ENCODE assay signal across 1 cellular context in the genomic region with DNA sequence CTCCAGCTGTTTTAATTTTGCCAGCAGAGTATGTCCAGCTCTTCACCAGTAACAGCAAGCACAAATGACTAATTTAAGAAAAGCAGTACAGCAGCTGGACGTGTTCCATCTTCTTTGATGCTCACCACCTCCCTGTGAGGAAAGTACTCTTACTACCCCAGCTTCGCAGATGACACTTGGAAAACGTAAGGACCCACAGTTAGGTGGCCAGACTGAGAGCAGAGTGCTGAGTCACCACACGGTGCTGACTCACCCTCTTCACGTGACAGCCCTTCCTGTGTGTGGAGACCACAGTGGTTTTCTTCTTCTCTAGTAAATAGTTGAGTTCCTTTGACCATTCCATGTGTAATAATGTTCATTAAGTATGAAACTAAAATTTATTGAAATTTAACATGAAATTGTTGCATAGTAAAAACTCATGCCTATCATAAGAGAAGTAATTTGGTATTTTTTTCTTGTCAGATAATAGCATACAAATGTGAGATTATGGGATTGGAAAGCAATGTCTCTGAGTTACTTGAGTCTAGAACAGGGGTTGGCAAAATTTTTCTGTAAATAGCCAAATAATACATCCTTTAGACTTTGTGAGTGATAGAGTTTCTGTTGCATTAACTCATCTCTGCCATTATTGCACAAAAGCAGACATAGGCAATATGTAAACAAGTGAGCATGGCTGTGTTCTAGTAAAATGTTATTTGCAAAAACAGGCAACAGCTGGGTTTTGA.
TF ChIP-seq lines count a peak whose summit lies in the region.

No MANE protein-coding gene starts in this region.

TF ChIP-seq in HepG2, 621 proteins besides CTCF, POLR2A, EP300 and RAD21 (continued from another document and continues in another):
- TF ChIP-seq, protein P1, sequence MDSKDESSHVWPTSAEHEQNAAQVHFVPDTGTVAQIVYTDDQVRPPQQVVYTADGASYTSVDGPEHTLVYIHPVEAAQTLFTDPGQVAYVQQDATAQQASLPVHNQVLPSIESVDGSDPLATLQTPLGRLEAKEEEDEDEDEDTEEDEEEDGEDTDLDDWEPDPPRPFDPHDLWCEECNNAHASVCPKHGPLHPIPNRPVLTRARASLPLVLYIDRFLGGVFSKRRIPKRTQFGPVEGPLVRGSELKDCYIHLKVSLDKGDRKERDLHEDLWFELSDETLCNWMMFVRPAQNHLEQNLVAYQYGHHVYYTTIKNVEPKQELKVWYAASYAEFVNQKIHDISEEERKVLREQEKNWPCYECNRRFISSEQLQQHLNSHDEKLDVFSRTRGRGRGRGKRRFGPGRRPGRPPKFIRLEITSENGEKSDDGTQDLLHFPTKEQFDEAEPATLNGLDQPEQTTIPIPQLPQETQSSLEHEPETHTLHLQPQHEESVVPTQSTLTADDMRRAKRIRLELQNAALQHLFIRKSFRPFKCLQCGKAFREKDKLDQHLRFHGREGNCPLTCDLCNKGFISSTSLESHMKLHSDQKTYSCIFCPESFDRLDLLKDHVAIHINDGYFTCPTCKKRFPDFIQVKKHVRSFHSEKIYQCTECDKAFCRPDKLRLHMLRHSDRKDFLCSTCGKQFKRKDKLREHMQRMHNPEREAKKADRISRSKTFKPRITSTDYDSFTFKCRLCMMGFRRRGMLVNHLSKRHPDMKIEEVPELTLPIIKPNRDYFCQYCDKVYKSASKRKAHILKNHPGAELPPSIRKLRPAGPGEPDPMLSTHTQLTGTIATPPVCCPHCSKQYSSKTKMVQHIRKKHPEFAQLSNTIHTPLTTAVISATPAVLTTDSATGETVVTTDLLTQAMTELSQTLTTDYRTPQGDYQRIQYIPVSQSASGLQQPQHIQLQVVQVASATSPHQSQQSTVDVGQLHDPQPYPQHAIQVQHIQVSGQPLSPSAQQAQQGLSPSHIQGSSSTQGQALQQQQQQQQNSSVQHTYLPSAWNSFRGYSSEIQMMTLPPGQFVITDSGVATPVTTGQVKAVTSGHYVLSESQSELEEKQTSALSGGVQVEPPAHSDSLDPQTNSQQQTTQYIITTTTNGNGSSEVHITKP (CRISPR knock-in tag; IDR thresholded peaks at IDR 0.05; ENCODE audit: low read depth), result peak; percentile 72; the same call in 1 of the 2 replicates
- TF ChIP-seq, protein P2, sequence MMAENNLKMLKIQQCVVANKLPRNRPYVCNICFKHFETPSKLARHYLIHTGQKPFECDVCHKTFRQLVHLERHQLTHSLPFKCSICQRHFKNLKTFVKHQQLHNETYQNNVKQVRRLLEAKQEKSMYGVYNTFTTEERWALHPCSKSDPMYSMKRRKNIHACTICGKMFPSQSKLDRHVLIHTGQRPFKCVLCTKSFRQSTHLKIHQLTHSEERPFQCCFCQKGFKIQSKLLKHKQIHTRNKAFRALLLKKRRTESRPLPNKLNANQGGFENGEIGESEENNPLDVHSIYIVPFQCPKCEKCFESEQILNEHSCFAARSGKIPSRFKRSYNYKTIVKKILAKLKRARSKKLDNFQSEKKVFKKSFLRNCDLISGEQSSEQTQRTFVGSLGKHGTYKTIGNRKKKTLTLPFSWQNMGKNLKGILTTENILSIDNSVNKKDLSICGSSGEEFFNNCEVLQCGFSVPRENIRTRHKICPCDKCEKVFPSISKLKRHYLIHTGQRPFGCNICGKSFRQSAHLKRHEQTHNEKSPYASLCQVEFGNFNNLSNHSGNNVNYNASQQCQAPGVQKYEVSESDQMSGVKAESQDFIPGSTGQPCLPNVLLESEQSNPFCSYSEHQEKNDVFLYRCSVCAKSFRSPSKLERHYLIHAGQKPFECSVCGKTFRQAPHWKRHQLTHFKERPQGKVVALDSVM (CRISPR knock-in tag; IDR thresholded peaks at IDR 0.05), result no peak
- no peak for TF ChIP-seq ZNF572 (CRISPR knock-in tag; IDR thresholded peaks at IDR 0.05)
- TF ChIP-seq, protein P3, sequence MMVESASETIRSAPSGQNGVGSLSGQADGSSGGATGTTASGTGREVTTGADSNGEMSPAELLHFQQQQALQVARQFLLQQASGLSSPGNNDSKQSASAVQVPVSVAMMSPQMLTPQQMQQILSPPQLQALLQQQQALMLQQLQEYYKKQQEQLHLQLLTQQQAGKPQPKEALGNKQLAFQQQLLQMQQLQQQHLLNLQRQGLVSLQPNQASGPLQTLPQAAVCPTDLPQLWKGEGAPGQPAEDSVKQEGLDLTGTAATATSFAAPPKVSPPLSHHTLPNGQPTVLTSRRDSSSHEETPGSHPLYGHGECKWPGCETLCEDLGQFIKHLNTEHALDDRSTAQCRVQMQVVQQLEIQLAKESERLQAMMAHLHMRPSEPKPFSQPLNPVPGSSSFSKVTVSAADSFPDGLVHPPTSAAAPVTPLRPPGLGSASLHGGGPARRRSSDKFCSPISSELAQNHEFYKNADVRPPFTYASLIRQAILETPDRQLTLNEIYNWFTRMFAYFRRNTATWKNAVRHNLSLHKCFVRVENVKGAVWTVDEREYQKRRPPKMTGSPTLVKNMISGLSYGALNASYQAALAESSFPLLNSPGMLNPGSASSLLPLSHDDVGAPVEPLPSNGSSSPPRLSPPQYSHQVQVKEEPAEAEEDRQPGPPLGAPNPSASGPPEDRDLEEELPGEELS (CRISPR knock-in tag; IDR thresholded peaks at IDR 0.05), result peak; percentile 61
- TF ChIP-seq, protein P4, sequence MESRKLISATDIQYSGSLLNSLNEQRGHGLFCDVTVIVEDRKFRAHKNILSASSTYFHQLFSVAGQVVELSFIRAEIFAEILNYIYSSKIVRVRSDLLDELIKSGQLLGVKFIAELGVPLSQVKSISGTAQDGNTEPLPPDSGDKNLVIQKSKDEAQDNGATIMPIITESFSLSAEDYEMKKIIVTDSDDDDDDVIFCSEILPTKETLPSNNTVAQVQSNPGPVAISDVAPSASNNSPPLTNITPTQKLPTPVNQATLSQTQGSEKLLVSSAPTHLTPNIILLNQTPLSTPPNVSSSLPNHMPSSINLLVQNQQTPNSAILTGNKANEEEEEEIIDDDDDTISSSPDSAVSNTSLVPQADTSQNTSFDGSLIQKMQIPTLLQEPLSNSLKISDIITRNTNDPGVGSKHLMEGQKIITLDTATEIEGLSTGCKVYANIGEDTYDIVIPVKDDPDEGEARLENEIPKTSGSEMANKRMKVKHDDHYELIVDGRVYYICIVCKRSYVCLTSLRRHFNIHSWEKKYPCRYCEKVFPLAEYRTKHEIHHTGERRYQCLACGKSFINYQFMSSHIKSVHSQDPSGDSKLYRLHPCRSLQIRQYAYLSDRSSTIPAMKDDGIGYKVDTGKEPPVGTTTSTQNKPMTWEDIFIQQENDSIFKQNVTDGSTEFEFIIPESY (CRISPR knock-in tag; IDR thresholded peaks at IDR 0.05), result peak; percentile 55; the same call in 1 of the 2 replicates
- TF ChIP-seq, protein P5, sequence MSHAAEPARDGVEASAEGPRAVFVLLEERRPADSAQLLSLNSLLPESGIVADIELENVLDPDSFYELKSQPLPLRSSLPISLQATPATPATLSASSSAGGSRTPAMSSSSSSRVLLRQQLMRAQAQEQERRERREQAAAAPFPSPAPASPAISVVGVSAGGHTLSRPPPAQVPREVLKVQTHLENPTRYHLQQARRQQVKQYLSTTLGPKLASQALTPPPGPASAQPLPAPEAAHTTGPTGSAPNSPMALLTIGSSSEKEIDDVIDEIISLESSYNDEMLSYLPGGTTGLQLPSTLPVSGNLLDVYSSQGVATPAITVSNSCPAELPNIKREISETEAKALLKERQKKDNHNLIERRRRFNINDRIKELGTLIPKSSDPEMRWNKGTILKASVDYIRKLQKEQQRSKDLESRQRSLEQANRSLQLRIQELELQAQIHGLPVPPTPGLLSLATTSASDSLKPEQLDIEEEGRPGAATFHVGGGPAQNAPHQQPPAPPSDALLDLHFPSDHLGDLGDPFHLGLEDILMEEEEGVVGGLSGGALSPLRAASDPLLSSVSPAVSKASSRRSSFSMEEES (CRISPR knock-in tag; IDR thresholded peaks at IDR 0.05), result peak; percentile 99
- TF ChIP-seq, protein P6, sequence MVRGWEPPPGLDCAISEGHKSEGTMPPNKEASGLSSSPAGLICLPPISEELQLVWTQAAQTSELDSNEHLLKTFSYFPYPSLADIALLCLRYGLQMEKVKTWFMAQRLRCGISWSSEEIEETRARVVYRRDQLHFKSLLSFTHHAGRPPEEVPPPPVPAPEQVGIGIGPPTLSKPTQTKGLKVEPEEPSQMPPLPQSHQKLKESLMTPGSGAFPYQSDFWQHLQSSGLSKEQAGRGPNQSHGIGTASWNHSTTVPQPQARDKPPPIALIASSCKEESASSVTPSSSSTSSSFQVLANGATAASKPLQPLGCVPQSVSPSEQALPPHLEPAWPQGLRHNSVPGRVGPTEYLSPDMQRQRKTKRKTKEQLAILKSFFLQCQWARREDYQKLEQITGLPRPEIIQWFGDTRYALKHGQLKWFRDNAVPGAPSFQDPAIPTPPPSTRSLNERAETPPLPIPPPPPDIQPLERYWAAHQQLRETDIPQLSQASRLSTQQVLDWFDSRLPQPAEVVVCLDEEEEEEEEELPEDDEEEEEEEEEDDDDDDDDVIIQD (CRISPR knock-in tag; IDR thresholded peaks at IDR 0.05; ENCODE audit: low read depth), result peak; percentile 97
- TF ChIP-seq, protein P7, sequence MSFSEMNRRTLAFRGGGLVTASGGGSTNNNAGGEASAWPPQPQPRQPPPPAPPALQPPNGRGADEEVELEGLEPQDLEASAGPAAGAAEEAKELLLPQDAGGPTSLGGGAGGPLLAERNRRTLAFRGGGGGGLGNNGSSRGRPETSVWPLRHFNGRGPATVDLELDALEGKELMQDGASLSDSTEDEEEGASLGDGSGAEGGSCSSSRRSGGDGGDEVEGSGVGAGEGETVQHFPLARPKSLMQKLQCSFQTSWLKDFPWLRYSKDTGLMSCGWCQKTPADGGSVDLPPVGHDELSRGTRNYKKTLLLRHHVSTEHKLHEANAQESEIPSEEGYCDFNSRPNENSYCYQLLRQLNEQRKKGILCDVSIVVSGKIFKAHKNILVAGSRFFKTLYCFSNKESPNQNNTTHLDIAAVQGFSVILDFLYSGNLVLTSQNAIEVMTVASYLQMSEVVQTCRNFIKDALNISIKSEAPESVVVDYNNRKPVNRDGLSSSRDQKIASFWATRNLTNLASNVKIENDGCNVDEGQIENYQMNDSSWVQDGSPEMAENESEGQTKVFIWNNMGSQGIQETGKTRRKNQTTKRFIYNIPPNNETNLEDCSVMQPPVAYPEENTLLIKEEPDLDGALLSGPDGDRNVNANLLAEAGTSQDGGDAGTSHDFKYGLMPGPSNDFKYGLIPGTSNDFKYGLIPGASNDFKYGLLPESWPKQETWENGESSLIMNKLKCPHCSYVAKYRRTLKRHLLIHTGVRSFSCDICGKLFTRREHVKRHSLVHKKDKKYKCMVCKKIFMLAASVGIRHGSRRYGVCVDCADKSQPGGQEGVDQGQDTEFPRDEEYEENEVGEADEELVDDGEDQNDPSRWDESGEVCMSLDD (CRISPR knock-in tag; IDR thresholded peaks at IDR 0.05; ENCODE audit: borderline replicate concordance), result no peak
- TF ChIP-seq, protein P8, sequence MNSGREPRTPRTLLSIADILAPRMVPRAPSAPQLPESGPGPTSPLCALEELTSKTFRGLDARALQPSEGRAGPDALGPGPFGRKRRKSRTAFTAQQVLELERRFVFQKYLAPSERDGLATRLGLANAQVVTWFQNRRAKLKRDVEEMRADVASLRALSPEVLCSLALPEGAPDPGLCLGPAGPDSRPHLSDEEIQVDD (CRISPR knock-in tag; IDR thresholded peaks at IDR 0.05; ENCODE audit: borderline replicate concordance), result no peak
- TF ChIP-seq RXRB (CRISPR knock-in tag; IDR thresholded peaks at IDR 0.05; ENCODE audit: borderline replicate concordance), result peak; percentile 70; the same call in 1 of the 2 replicates
- TF ChIP-seq, protein P9, sequence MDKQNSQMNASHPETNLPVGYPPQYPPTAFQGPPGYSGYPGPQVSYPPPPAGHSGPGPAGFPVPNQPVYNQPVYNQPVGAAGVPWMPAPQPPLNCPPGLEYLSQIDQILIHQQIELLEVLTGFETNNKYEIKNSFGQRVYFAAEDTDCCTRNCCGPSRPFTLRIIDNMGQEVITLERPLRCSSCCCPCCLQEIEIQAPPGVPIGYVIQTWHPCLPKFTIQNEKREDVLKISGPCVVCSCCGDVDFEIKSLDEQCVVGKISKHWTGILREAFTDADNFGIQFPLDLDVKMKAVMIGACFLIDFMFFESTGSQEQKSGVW (CRISPR knock-in tag; IDR thresholded peaks at IDR 0.05; ENCODE audit: borderline replicate concordance), result no peak
- 0 out of 2 replicates have a peak, but pooled peaks have one; percentile 61 for TF ChIP-seq ZNF124 (CRISPR knock-in tag; IDR thresholded peaks at IDR 0.05)
- no peak for TF ChIP-seq FOXP1 (IDR thresholded peaks at IDR 0.05)
- TF ChIP-seq FOXP1 (CRISPR knock-in tag; IDR thresholded peaks at IDR 0.05), result peak; percentile 51; the same call in 1 of the 2 replicates
- TF ChIP-seq KDM4B (CRISPR knock-in tag; IDR thresholded peaks at IDR 0.05), result peak; percentile 30; the same call in 1 of the 2 replicates
- TF ChIP-seq XRCC5 (optimal IDR thresholded peaks at IDR 0.05; ENCODE audit: low read length), result peak; percentile 81
- TF ChIP-seq ZNF790 (CRISPR knock-in tag; IDR thresholded peaks at IDR 0.05; ENCODE audit: borderline replicate concordance), result no peak
- no peak for TF ChIP-seq KAT2B (IDR thresholded peaks at IDR 0.05; ENCODE audit: borderline replicate concordance, low read depth, low read length)
- TF ChIP-seq, protein P10, sequence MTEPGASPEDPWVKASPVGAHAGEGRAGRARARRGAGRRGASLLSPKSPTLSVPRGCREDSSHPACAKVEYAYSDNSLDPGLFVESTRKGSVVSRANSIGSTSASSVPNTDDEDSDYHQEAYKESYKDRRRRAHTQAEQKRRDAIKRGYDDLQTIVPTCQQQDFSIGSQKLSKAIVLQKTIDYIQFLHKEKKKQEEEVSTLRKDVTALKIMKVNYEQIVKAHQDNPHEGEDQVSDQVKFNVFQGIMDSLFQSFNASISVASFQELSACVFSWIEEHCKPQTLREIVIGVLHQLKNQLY (CRISPR knock-in tag; IDR thresholded peaks at IDR 0.05), result peak; percentile 94
- 0 out of 2 replicates have a peak, but pooled peaks have one; percentile 42 for TF ChIP-seq KMT2A (CRISPR knock-in tag; IDR thresholded peaks at IDR 0.05)
- TF ChIP-seq ATF1 (CRISPR knock-in tag; IDR thresholded peaks at IDR 0.05), result 0 out of 2 replicates have a peak, but pooled peaks have one; percentile 11
- peak in 1 of 2 experiments; percentile 87; a peak in 2 of 4 replicates for TF ChIP-seq KLF16 (CRISPR knock-in tag; IDR thresholded peaks at IDR 0.05)
- TF ChIP-seq ZNF335 (CRISPR knock-in tag; IDR thresholded peaks at IDR 0.05), result peak; percentile 96
- TF ChIP-seq, protein P11, sequence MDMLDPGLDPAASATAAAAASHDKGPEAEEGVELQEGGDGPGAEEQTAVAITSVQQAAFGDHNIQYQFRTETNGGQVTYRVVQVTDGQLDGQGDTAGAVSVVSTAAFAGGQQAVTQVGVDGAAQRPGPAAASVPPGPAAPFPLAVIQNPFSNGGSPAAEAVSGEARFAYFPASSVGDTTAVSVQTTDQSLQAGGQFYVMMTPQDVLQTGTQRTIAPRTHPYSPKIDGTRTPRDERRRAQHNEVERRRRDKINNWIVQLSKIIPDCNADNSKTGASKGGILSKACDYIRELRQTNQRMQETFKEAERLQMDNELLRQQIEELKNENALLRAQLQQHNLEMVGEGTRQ (IDR thresholded peaks at IDR 0.05; ENCODE audit: low read depth, low read length), result peak; percentile 94
- TF ChIP-seq, protein P11 (CRISPR knock-in tag; IDR thresholded peaks at IDR 0.05; ENCODE audit: borderline replicate concordance), result peak; percentile 90; the same call in 1 of the 2 replicates
- TF ChIP-seq NFE2L2 (IDR thresholded peaks at IDR 0.05; ENCODE audit: low read length), result peak; percentile 99
- TF ChIP-seq PPARG (CRISPR knock-in tag; conservative IDR thresholded peaks at IDR 0.05), result peak; percentile 35
- TF ChIP-seq ZNF788 (CRISPR knock-in tag; IDR thresholded peaks at IDR 0.05; ENCODE audit: borderline replicate concordance), result peak; percentile 36; the same call in 1 of the 2 replicates
- peak; percentile 68; the same call in 1 of the 2 replicates for TF ChIP-seq ZMYM4 (CRISPR knock-in tag; IDR thresholded peaks at IDR 0.05)
- TF ChIP-seq NR2C2 (CRISPR knock-in tag; IDR thresholded peaks at IDR 0.05; ENCODE audit: borderline replicate concordance), result peak; percentile 39; the same call in 1 of the 2 replicates
